ENCODE assay signal across 11 cellular contexts in the genomic region with DNA sequence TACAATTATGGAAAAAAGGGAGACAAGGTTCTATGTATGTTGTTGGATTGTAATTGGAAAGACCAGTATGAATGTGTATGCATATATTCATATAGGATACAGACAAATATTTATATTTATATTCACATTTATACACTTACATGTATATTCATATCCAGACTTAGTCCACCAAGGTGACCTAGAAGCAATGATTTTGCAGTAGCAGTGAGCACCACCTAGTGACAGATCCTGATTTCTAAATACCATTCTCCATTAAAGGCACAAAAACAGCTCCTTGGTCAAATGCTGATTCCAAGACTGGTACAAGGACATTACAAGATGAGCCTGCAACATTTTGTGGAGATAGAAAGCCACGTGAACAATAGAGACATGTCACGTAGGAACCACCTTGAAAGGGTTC.
DNase-seq lines count a peak whose midpoint lies in the region; ATAC-seq and TF ChIP-seq lines count a peak whose summit lies in the region.
"Had no signal": no experiment of that assay in that cellular context is flagged by ENCODE, and none has a peak within 500 bp of the region (broad histone marks: within the 10 kb centered on the region; RNA-seq: fewer than 3 reads in every experiment).

No MANE protein-coding gene starts in this region.

- H2AFZ ChIP-seq in OCI-LY3 (ENCODE audit: low read depth, low read length) = no peak overlapping the region

- 0 out of 2 replicates have a peak, but pooled peaks have one; percentile 12 for TF ChIP-seq CTCF in AG10803 (conservative IDR thresholded peaks at IDR 0.05; ENCODE audit: low read length)
- TF ChIP-seq CTCF in GM12874 (IDR thresholded peaks at IDR 0.05; ENCODE audit: insufficient read depth, low read depth, low read length) = 0 out of 2 replicates have a peak, but pooled peaks have one; percentile 5
- TF ChIP-seq CTCF in OCI-LY3 (IDR thresholded peaks at IDR 0.05; ENCODE audit: low read depth, low read length) = peak; percentile 64
- peak; percentile 24 for TF ChIP-seq CTCF in fibroblast of pulmonary artery (IDR thresholded peaks at IDR 0.05; ENCODE audit: low read length, missing control alignments)

- no peaks in the 10 kb centered on the region for H3K9me3 ChIP-seq in OCI-LY3 (ENCODE audit: insufficient read depth, low read length)

- no peak overlapping the region for H3K4me3 ChIP-seq in AG10803 (ENCODE audit: low read length)
- H3K4me3 ChIP-seq in OCI-LY3 (ENCODE audit: low read length) = no peak overlapping the region
- no peak overlapping the region for H3K4me3 ChIP-seq in fibroblast of pulmonary artery (replicated peaks; ENCODE audit: low read depth, low read length)

- no peaks in the 10 kb centered on the region for H3K36me3 ChIP-seq in OCI-LY3 (replicated peaks; ENCODE audit: low read depth, low read length)

- no peak overlapping the region for H3K9ac ChIP-seq in OCI-LY3 (ENCODE audit: low read length)

- DNase-seq in AG10803 (ENCODE audit: low read depth) = peak; percentile 1
- peak; percentile 23 for DNase-seq in fibroblast of pulmonary artery (ENCODE audit: low read depth)
- DNase-seq in substantia nigra (lab: John Stamatoyannopoulos, UW) = no peak
- DNase-seq in inferior parietal cortex (ENCODE audit: extremely low spot score) = no peak
- DNase-seq in NCI-H1436 (lab: John Stamatoyannopoulos, UW) = no peak
- DNase-seq: activated CD8-positive, alpha-beta T cell treated with anti-CD3 and anti-CD28 coated beads, Interleukin-2, amount 10 ng/mL, durations not matched to agents 7 days and 5 days; amygdala; foreskin melanocyte had no signal

- no peak overlapping the region for H3K4me2 ChIP-seq in OCI-LY3 (ENCODE audit: low read length)

- H3K27ac ChIP-seq in OCI-LY3 (ENCODE audit: low read length) = no peak overlapping the region
- H3K27ac ChIP-seq in substantia nigra (ENCODE audit: low read depth, low read length, poor library complexity, severe bottlenecking) = no peak overlapping the region

- ATAC-seq in HG03571 (IDR thresholded peaks at IDR 0.05; ENCODE audit: unreplicated experiment) = no peak
- ATAC-seq: activated CD8-positive, alpha-beta T cell treated with anti-CD3 and anti-CD28 coated beads, Interleukin-2, amount 10 ng/mL, durations not matched to agents 7 days and 5 days had no signal

- H3K4me1 ChIP-seq in OCI-LY3 (ENCODE audit: low read length) = peaks cover 23% of the 10 kb centered on the region

- no peaks in the 10 kb centered on the region for H3K79me2 ChIP-seq in OCI-LY3 (ENCODE audit: low read length)

- no peaks in the 10 kb centered on the region for H4K20me1 ChIP-seq in OCI-LY3 (ENCODE audit: insufficient read depth, low read length)

- no peaks in the 10 kb centered on the region for H3K27me3 ChIP-seq in OCI-LY3 (ENCODE audit: low read depth, low read length)

Comparison
In these comparisons a context has a peak if more than half of its experiments do, and no peak if none do; other contexts are left out.
1. DNase-seq: peak in AG10803 (single experiment) and fibroblast of pulmonary artery (single experiment); none in substantia nigra (0 of 49), inferior parietal cortex (single experiment) and NCI-H1436 (single experiment).
2. CTCF ChIP-seq: peak in every context shown above with its lines; median percentile 64 in OCI-LY3; 24 in fibroblast of pulmonary artery; 12 in AG10803; 5 in GM12874.